7 cellular contexts compared by ENCODE assay signal in genomic region chr7:158563051-158563450, GRCh38. TPM values are rescaled to one million over a fixed set of nuclear protein-coding genes. Genes with fewer than 3 reads are reported as not detected.
"Had no signal": no experiment of that assay in that cellular context is flagged by ENCODE, and none has a peak within 500 bp of the region (broad histone marks: within the 10 kb centered on the region; RNA-seq: fewer than 3 reads in every experiment).

No MANE protein-coding gene starts in this region.

- H3K9me3 ChIP-seq: HAP-1 had no signal

- FAIRE-seq: H54, HTR-8/SVneo had no signal

- ATAC-seq: HCT116 had no signal

- H3K4me1 ChIP-seq: HAP-1 had no signal

- H3K4me3 ChIP-seq: HAP-1 had no signal

- DNase-seq: GOT3, IMR-90, KG1 had no signal

- H3K36me3 ChIP-seq: HAP-1 had no signal

RNA-seq across cellular contexts. Expression of gene PTPRN2, which starts 24.6 kb away (rescaled TPM):
- total RNA-seq: IMR-90 had no signal
